Comparison of ENCODE assay signal across 8 cellular contexts in genomic region chr2:210195066-210195852, GRCh38. TPM values are rescaled to one million over a fixed set of nuclear protein-coding genes. Genes with fewer than 3 reads are reported as not detected.
A peak's percentile ranks its signal among the peaks of the same experiment; 100 is the strongest.
DNase-seq lines count a peak whose midpoint lies in the region; ATAC-seq and TF ChIP-seq lines count a peak whose summit lies in the region.

No MANE protein-coding gene starts in this region.

- TF ChIP-seq CTCF in C4-2B (conservative IDR thresholded peaks at IDR 0.05) (peak; percentile 78), WI38 (IDR thresholded peaks at IDR 0.05; ENCODE audit: low read depth, low read length) (no peak; the same call in 1 of the 2 replicates)

- H3K36me3 ChIP-seq in skeletal muscle tissue (ENCODE audit: control insufficient read depth in 3 of 3, insufficient read depth in 3 of 3, low read length in 3 of 3) = peaks cover 0 to 3% (median 0%) of the 10 kb centered on the region in 3 donors

- H3K27me3 ChIP-seq in right cardiac atrium (ENCODE audit: control insufficient read depth, insufficient read depth) (no peaks in the 10 kb centered on the region), skeletal muscle tissue (ENCODE audit: control insufficient read depth in 3 of 3, insufficient read depth in 3 of 3, low read length in 3 of 3) (no peaks in the 10 kb centered on the region)

- peak overlapping the region in 2 of 3 donors; percentile 52 to 65 for H3K9ac ChIP-seq in skeletal muscle tissue (ENCODE audit: low read depth in 1 of 3, low read length in 3 of 3)

- H3K27ac Mint-ChIP-seq in stimulated activated naive B cell treated with anti-CD40 and anti-IgM and Interleukin-4, amounts not matched to agents 10 μg/mL and 1 μg/mL and 100 μg/mL, for 72 hours = no peak overlapping the region

- ATAC-seq in GM19395 (IDR thresholded peaks at IDR 0.05; ENCODE audit: unreplicated experiment) (peak; percentile 64), right cardiac atrium (no peak), GM21786 (IDR thresholded peaks at IDR 0.05; ENCODE audit: unreplicated experiment) (no peak)
- ATAC-seq in stimulated activated naive B cell treated with anti-CD40 and anti-IgM and Interleukin-4, amounts not matched to agents 10 μg/mL and 1 μg/mL and 100 μg/mL, for 72 hours (replicated peaks) = no peak

- no peaks in the 10 kb centered on the region for H3K9me3 Mint-ChIP-seq in stimulated activated naive B cell treated with anti-CD40 and anti-IgM and Interleukin-4, amounts not matched to agents 10 μg/mL and 1 μg/mL and 100 μg/mL, for 72 hours

- no peaks in the 10 kb centered on the region for H3K36me3 Mint-ChIP-seq in stimulated activated naive B cell treated with anti-CD40 and anti-IgM and Interleukin-4, amounts not matched to agents 10 μg/mL and 1 μg/mL and 100 μg/mL, for 72 hours

- H3K9me3 ChIP-seq in right cardiac atrium (ENCODE audit: control insufficient read depth, low read length) (no peaks in the 10 kb centered on the region), skeletal muscle tissue (ENCODE audit: control insufficient read depth in 3 of 3, low read length in 3 of 3) (no peaks in the 10 kb centered on the region)

- intact Hi-C loops in right cardiac atrium (cut with DNase I) = loop anchor here in 3 of 4 donors (2.0 to 10.0 kb wide), 3 partner anchors 120 to 218 kb away; no protein-coding TSS in a partner anchor

- no peak overlapping the region for H3K27ac ChIP-seq in C4-2B
- no peak overlapping the region for H3K27ac ChIP-seq in right cardiac atrium (ENCODE audit: low read length)
- no peak overlapping the region for H3K27ac ChIP-seq in skeletal muscle tissue (ENCODE audit: low read depth, low read length)

- DNase-seq in NCI-H1694 treated with DMSO at 0.1 percent for 48 hours (lab: John Stamatoyannopoulos, UW) = peak; percentile 62
- DNase-seq in right cardiac atrium = no peak
- DNase-seq in stimulated activated naive B cell treated with anti-CD40 and anti-IgM and Interleukin-4, amounts not matched to agents 10 μg/mL and 1 μg/mL and 100 μg/mL, for 72 hours = no peak

- H3K4me1 ChIP-seq in right cardiac atrium (ENCODE audit: control insufficient read depth, insufficient read depth, low read length) (no peaks in the 10 kb centered on the region), skeletal muscle tissue (ENCODE audit: control insufficient read depth in 3 of 3, insufficient read depth in 3 of 3, low read length in 3 of 3) (peaks cover 0 to 5% (median 0%) of the 10 kb centered on the region in 3 donors)

- peak overlapping the region in 1 of 2 donors; percentile 6 for H3K4me3 Mint-ChIP-seq in stimulated activated naive B cell treated with anti-CD40 and anti-IgM and Interleukin-4, amounts not matched to agents 10 μg/mL and 1 μg/mL and 100 μg/mL, for 72 hours

- no peaks in the 10 kb centered on the region for H3K27me3 Mint-ChIP-seq in stimulated activated naive B cell treated with anti-CD40 and anti-IgM and Interleukin-4, amounts not matched to agents 10 μg/mL and 1 μg/mL and 100 μg/mL, for 72 hours

- no peaks in the 10 kb centered on the region for H3K4me1 Mint-ChIP-seq in stimulated activated naive B cell treated with anti-CD40 and anti-IgM and Interleukin-4, amounts not matched to agents 10 μg/mL and 1 μg/mL and 100 μg/mL, for 72 hours

- 21% methylated on average over 8 of the region's 8 CpGs for WGBS in right cardiac atrium

- H3K4me3 ChIP-seq in WI38 (ENCODE audit: low read depth, low read length) (peak overlapping the region; percentile 38), right cardiac atrium (ENCODE audit: low read length) (peak overlapping the region; percentile 52), skeletal muscle tissue (ENCODE audit: low read length in 3 of 3) (peak overlapping the region in 2 of 3 donors; percentile 36 to 46)

RNA-seq across cellular contexts. Expression of gene KANSL1L, which starts 24.1 kb away (rescaled TPM):
- total RNA-seq in right cardiac atrium (10 to 100 TPM; 19.4 to 23.9 (median 22.2) TPM), skeletal muscle tissue (88.2 TPM)
- 6.2 TPM for polyA plus RNA-seq in right cardiac atrium

RNA-seq across cellular contexts. Expression of gene ACADL, which starts 30.0 kb away (rescaled TPM):
- total RNA-seq in right cardiac atrium = 1 to 10 TPM; 2.8 to 3.4 (median 3.1) TPM
- polyA plus RNA-seq in right cardiac atrium = 2.8 TPM
- 4.7 TPM for total RNA-seq in skeletal muscle tissue
